23 cellular contexts compared by ENCODE assay signal in the genomic region with DNA sequence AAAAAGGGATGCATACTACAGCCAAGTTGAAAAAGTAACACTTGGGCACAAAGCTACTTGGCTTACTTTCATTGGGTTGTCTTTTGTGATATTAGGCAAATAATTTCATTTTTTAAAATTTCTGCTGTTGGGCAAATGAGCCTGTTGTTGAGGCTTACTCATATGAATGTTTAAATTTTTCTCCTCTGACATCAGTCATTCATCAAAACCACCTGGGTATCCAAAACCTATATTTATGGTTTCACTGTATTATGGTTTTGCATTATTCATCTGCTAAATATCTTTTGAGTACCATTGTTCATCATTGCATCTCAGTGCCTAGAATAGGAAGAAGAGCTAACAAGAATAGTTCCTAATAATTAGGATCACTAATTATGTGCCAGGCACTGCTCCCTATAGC.
"Had no signal": no experiment of that assay in that cellular context is flagged by ENCODE, and none has a peak within 500 bp of the region (broad histone marks: within the 10 kb centered on the region; RNA-seq: fewer than 3 reads in every experiment).

No MANE protein-coding gene starts in this region.

- H3K27me3 Mint-ChIP-seq: activated naive CD4-positive, alpha-beta T cell treated with anti-CD3 and anti-CD28 coated beads, Interleukin-2, amount 50 U/mL, for 24 hours; dendritic cell treated with granulocyte-macrophage colony-stimulating factor and Interleukin-4, amounts not matched to agents 40 ng/mL and 50 ng/mL, for 4 days; natural killer cell treated with Interleukin-12 subunit alpha and Interleukin-12 subunit beta and Interleukin-15 and Interleukin-18, amount 100 ng/mL, for 72 hours had no signal

- H2AFZ ChIP-seq: parathyroid adenoma had no signal

- H3K4me3 Mint-ChIP-seq: activated naive CD4-positive, alpha-beta T cell treated with anti-CD3 and anti-CD28 coated beads, Interleukin-2, amount 50 U/mL, for 24 hours; brain; dendritic cell treated with granulocyte-macrophage colony-stimulating factor and Interleukin-4, amounts not matched to agents 40 ng/mL and 50 ng/mL, for 4 days; natural killer cell treated with Interleukin-12 subunit alpha and Interleukin-12 subunit beta and Interleukin-15 and Interleukin-18, amount 100 ng/mL, for 72 hours had no signal

- H3K36me3 ChIP-seq: gastroesophageal sphincter, neutrophil, right lobe of liver, upper lobe of left lung had no signal

- H3K4me1 ChIP-seq: parathyroid adenoma, right lobe of liver had no signal

- H3K4me3 ChIP-seq: gastroesophageal sphincter, right lobe of liver, upper lobe of left lung had no signal

- H3K79me2 ChIP-seq: parathyroid adenoma had no signal

- H3K27ac ChIP-seq: gastroesophageal sphincter, neutrophil, parathyroid adenoma, right lobe of liver, upper lobe of left lung had no signal

- FAIRE-seq: endometrium had no signal

- H3K27me3 ChIP-seq: gastroesophageal sphincter, neutrophil, right lobe of liver, upper lobe of left lung had no signal

- H3K9me3 ChIP-seq: gastroesophageal sphincter, neutrophil, right lobe of liver, upper lobe of left lung had no signal

- H3K27ac Mint-ChIP-seq: activated naive CD4-positive, alpha-beta T cell treated with anti-CD3 and anti-CD28 coated beads, Interleukin-2, amount 50 U/mL, for 24 hours; brain; dendritic cell treated with granulocyte-macrophage colony-stimulating factor and Interleukin-4, amounts not matched to agents 40 ng/mL and 50 ng/mL, for 4 days; natural killer cell treated with Interleukin-12 subunit alpha and Interleukin-12 subunit beta and Interleukin-15 and Interleukin-18, amount 100 ng/mL, for 72 hours had no signal

- DNase-seq: activated gamma-delta T cell treated with Interleukin-2 at 50 U/mL for 16 hours; activated T-cell treated with anti-CD3 and anti-CD28 coated beads, Interleukin-2, amount 50 U/mL, for 1 hour; anterior cingulate cortex; caudate nucleus; effector CD4-positive, alpha-beta T cell; erythroblast; head of caudate nucleus; hypothalamus; left ventricle myocardium superior; right lobe of liver; stimulated activated CD4-positive, alpha-beta T cell treated with anti-CD3 and anti-CD28 coated beads, Interleukin-2, amount 100 ng/mL, for 48 hours; stimulated activated naive CD8-positive, alpha-beta T cell treated with anti-CD3 and anti-CD28 coated beads, Interleukin-15, Interleukin-2, amounts not matched to agents 100 U/mL and 50 U/mL, for 24 hours; T-helper 1 cell; T-helper 9 cell; upper lobe of left lung had no signal

- ATAC-seq: gastroesophageal sphincter; left ventricle myocardium superior; natural killer cell treated with Interleukin-12 subunit alpha and Interleukin-12 subunit beta and Interleukin-15 and Interleukin-18, amount 100 ng/mL, for 72 hours; right lobe of liver; stimulated activated naive CD8-positive, alpha-beta T cell treated with anti-CD3 and anti-CD28 coated beads, Interleukin-15, Interleukin-2, amounts not matched to agents 100 U/mL and 50 U/mL, for 24 hours had no signal

- H3K9ac ChIP-seq: parathyroid adenoma had no signal
